ENCODE assay signal across 8 cellular contexts in the genomic region with DNA sequence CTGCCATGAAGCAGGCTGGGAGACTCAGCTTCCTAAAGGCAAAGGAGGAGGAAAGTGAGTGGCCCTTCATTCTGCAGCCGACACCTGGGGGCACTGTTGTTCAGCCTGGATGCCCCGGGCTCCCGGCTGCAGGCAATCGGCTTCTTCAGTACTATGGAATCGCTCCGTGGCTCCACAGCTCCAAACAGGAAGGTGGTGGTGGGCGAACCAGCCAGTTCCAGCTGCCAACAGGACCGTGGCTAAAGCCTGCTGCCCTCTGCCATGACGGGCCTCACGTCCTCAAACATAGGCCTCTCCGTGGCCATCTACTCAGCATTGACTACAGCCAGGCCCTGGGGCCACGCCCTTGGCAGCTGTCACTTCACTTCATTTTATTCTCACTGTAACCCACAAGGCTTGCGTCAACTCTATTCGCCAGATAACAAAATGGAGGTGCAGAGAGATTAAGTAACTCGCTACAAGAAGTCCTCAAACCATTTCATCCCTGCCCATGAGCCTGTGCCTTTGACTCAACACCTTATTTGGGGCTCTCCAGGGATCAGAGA. TPM values are rescaled to one million over a fixed set of nuclear protein-coding genes. Genes with fewer than 3 reads are reported as not detected.
DNase-seq lines count a peak whose midpoint lies in the region; ATAC-seq and TF ChIP-seq lines count a peak whose summit lies in the region.

No MANE protein-coding gene starts in this region.

- H3K4me1 ChIP-seq in A673 (ENCODE audit: insufficient read depth, low read length, poor library complexity, severe bottlenecking), result peaks cover 19% of the 10 kb centered on the region

- H3K4me3 Mint-ChIP-seq in activated T-helper 1 cell treated with anti-CD3 and anti-CD28 coated beads, Interleukin-12 subunit alpha, Interleukin-12 subunit beta, Interleukin-2, Interleukin-4 antibody, amounts not matched to agents 30 ng/mL and 10 ng/mL and 1 ng/mL, durations not matched to agents 14 hours and 24 hours and 36 hours, result peak overlapping the region; percentile 40
- no peak overlapping the region for H3K4me3 Mint-ChIP-seq in glutamatergic neuron (ENCODE audit: unreplicated experiment)

- peak; percentile 89 for TF ChIP-seq CTCF in A673 (conservative IDR thresholded peaks at IDR 0.05; ENCODE audit: low read depth, low read length)
- TF ChIP-seq CTCF in glutamatergic neuron (IDR thresholded peaks at IDR 0.05; ENCODE audit: partially characterized antibody, unreplicated experiment), result peak; percentile 50
- peak; percentile 85 for TF ChIP-seq CTCF in retinal pigment epithelial cell (conservative IDR thresholded peaks at IDR 0.05; ENCODE audit: low read depth, low read length)

- H3K4me3 ChIP-seq in A673 (ENCODE audit: low read depth, low read length, poor library complexity, severe bottlenecking) (no peak overlapping the region), retinal pigment epithelial cell (ENCODE audit: low read length) (no peak overlapping the region)

- H3K27me3 ChIP-seq in A673 (replicated peaks; ENCODE audit: insufficient read depth, low read depth, low read length, poor library complexity), result no peaks in the 10 kb centered on the region

- CTCF ChIA-PET in A673 (lab: Charles Lee), result interaction anchor here (0.5 to 1.5 kb wide), 16 partner anchors 13 to 415 kb away, joined by 3 to 12 read pairs (median 4); no protein-coding TSS in a partner anchor

- peak; percentile 89 for DNase-seq in A673 (ENCODE audit: low spot score)
- DNase-seq in HuH-7.5 (ENCODE audit: low spot score), result peak; percentile 93
- DNase-seq in RPMI7951 (ENCODE audit: low read depth), result peak; percentile 47
- peak; percentile 17 for DNase-seq in activated T-helper 1 cell treated with anti-CD3 and anti-CD28 coated beads, Interleukin-12 subunit alpha, Interleukin-12 subunit beta, Interleukin-2, Interleukin-4 antibody, amounts not matched to agents 30 ng/mL and 10 ng/mL and 1 ng/mL, durations not matched to agents 14 hours and 24 hours and 36 hours (ENCODE audit: low spot score)
- DNase-seq in glutamatergic neuron, result peak; percentile 80
- DNase-seq in retinal pigment epithelial cell (ENCODE audit: low read depth), result no peak

- peaks cover 21% of the 10 kb centered on the region for H3K27me3 Mint-ChIP-seq in activated T-helper 1 cell treated with anti-CD3 and anti-CD28 coated beads, Interleukin-12 subunit alpha, Interleukin-12 subunit beta, Interleukin-2, Interleukin-4 antibody, amounts not matched to agents 30 ng/mL and 10 ng/mL and 1 ng/mL, durations not matched to agents 14 hours and 24 hours and 36 hours (ENCODE audit: insufficient read depth)
- H3K27me3 Mint-ChIP-seq in glutamatergic neuron (ENCODE audit: unreplicated experiment), result peaks cover 10% of the 10 kb centered on the region

- no peaks in the 10 kb centered on the region for H3K4me1 Mint-ChIP-seq in activated T-helper 1 cell treated with anti-CD3 and anti-CD28 coated beads, Interleukin-12 subunit alpha, Interleukin-12 subunit beta, Interleukin-2, Interleukin-4 antibody, amounts not matched to agents 30 ng/mL and 10 ng/mL and 1 ng/mL, durations not matched to agents 14 hours and 24 hours and 36 hours (ENCODE audit: low read depth)
- H3K4me1 Mint-ChIP-seq in glutamatergic neuron (ENCODE audit: low read depth, unreplicated experiment), result peaks cover 16% of the 10 kb centered on the region

- ATAC-seq in GM18511 (IDR thresholded peaks at IDR 0.05; ENCODE audit: unreplicated experiment) (peak; percentile 37), GM18520 (IDR thresholded peaks at IDR 0.05; ENCODE audit: unreplicated experiment) (no peak)

- intact Hi-C loops in A673 (cut with micrococcal nuclease; ENCODE audit: unreplicated experiment), result loop anchor here (1.0 to 10.0 kb wide), 3 partner anchors 267 to 389 kb away; no protein-coding TSS in a partner anchor
- intact Hi-C loops in activated T-helper 1 cell treated with anti-CD3 and anti-CD28 coated beads, Interleukin-12 subunit alpha, Interleukin-12 subunit beta, Interleukin-2, Interleukin-4 antibody, amounts not matched to agents 30 ng/mL and 10 ng/mL and 1 ng/mL, durations not matched to agents 14 hours and 24 hours and 36 hours (cut with micrococcal nuclease), result loop anchor here (1.0 kb wide), 3 partner anchors 313 to 368 kb away; no protein-coding TSS in a partner anchor

- peaks cover 12% of the 10 kb centered on the region for H3K9me3 Mint-ChIP-seq in activated T-helper 1 cell treated with anti-CD3 and anti-CD28 coated beads, Interleukin-12 subunit alpha, Interleukin-12 subunit beta, Interleukin-2, Interleukin-4 antibody, amounts not matched to agents 30 ng/mL and 10 ng/mL and 1 ng/mL, durations not matched to agents 14 hours and 24 hours and 36 hours
- H3K9me3 Mint-ChIP-seq in glutamatergic neuron (ENCODE audit: unreplicated experiment), result peaks cover 4% of the 10 kb centered on the region

- H3K27ac ChIP-seq in A673 (ENCODE audit: low read depth, low read length, poor library complexity, severe bottlenecking), result no peak overlapping the region

- POLR2A ChIA-PET in A673 (lab: Charles Lee; ENCODE audit: low non-redundant PET), result no interaction called here

- BruUV-seq in A673 (replicated peaks; lab: Mats Ljungman, UMichigan), result no TSS peak

- peaks cover 5% of the 10 kb centered on the region for H3K9me3 ChIP-seq in A673 (ENCODE audit: low read depth, low read length, poor library complexity, severe bottlenecking)

- no peaks in the 10 kb centered on the region for H3K36me3 ChIP-seq in A673 (ENCODE audit: insufficient read depth, low read length, poor library complexity, severe bottlenecking)

- no peaks in the 10 kb centered on the region for H3K36me3 Mint-ChIP-seq in activated T-helper 1 cell treated with anti-CD3 and anti-CD28 coated beads, Interleukin-12 subunit alpha, Interleukin-12 subunit beta, Interleukin-2, Interleukin-4 antibody, amounts not matched to agents 30 ng/mL and 10 ng/mL and 1 ng/mL, durations not matched to agents 14 hours and 24 hours and 36 hours (ENCODE audit: low read depth)
- H3K36me3 Mint-ChIP-seq in glutamatergic neuron (ENCODE audit: unreplicated experiment), result peaks cover 4% of the 10 kb centered on the region

- H3K27ac Mint-ChIP-seq in activated T-helper 1 cell treated with anti-CD3 and anti-CD28 coated beads, Interleukin-12 subunit alpha, Interleukin-12 subunit beta, Interleukin-2, Interleukin-4 antibody, amounts not matched to agents 30 ng/mL and 10 ng/mL and 1 ng/mL, durations not matched to agents 14 hours and 24 hours and 36 hours, result no peak overlapping the region
- H3K27ac Mint-ChIP-seq in glutamatergic neuron (ENCODE audit: unreplicated experiment), result no peak overlapping the region

RNA-seq across cellular contexts. Expression of gene PAX5, which starts 38.1 kb away (rescaled TPM):
- total RNA-seq in A673 (2021), result 3.3 and 5.5 TPM in 2 replicates
- total RNA-seq in RPMI7951 (2014; rRNA removed; shearing (Covaris generic)), result not detected in 2 replicates
- total RNA-seq in activated T-helper 1 cell treated with anti-CD3 and anti-CD28 coated beads, Interleukin-12 subunit alpha, Interleukin-12 subunit beta, Interleukin-2, Interleukin-4 antibody, amounts not matched to agents 30 ng/mL and 10 ng/mL and 1 ng/mL, durations not matched to agents 14 hours and 24 hours and 36 hours, result 0.32 and 0.39 TPM in 2 replicates
- 24.3 TPM for total RNA-seq in glutamatergic neuron (ENCODE audit: unreplicated experiment)
